In the genomic region with DNA sequence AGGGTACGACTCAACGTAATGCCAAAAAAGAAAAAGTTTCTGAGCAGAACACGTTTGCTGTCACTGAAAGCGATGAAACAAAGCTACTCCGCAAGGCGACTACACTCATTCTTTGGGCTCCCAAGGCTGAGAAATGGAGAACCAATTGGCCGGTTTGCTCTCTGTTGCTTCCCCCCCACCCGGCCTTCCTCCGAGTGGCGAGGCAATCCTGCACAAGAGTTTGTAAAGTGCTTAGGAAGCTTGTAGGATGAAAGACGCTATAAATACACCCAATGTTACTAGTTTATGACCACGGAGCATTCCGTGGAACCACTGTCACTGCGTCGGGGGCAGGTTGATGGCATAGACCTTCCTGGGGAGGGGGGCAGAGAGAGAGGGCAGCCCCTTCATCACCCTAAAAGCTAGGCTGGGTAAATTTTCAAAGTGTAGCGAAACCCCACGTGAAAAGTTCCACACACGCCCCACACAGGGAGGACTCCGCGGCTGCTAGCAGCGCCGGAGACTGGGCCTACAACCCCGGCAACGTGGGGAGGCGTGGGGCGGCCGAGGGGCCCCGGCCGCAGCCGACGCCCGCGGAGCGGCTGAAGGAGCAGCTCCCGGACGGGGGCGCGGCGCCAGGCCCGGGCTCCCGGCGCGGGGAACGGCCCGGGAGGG, we compare ENCODE assay signal across 8 cellular contexts. TPM values are rescaled to one million over a fixed set of nuclear protein-coding genes. Genes with fewer than 3 reads are reported as not detected.
DNase-seq lines count a peak whose midpoint lies in the region; ATAC-seq, FAIRE-seq and TF ChIP-seq lines count a peak whose summit lies in the region.

No MANE protein-coding gene starts in this region.

- no peaks in the 10 kb centered on the region for H3K27me3 ChIP-seq in PC-9 (ENCODE audit: insufficient read depth, low read depth)
- H3K27me3 ChIP-seq in astrocyte (ENCODE audit: insufficient read depth, low read length): no peaks in the 10 kb centered on the region
- H3K27me3 ChIP-seq in iPS DF 6.9 (ENCODE audit: control insufficient read depth, insufficient read depth, low read length): no peaks in the 10 kb centered on the region
- no peaks in the 10 kb centered on the region for H3K27me3 ChIP-seq in sigmoid colon

- TF ChIP-seq CTCF in PC-9 (conservative IDR thresholded peaks at IDR 0.05): no peak
- TF ChIP-seq CTCF in astrocyte (IDR thresholded peaks at IDR 0.05; ENCODE audit: insufficient read depth, low read depth, low read length): no peak
- TF ChIP-seq CTCF in sigmoid colon (IDR thresholded peaks at IDR 0.05): no peak

- H4K20me1 ChIP-seq in PC-9 (ENCODE audit: insufficient read depth) (peaks cover 52% of the 10 kb centered on the region), astrocyte (ENCODE audit: insufficient read depth, low read length) (peaks cover 52% of the 10 kb centered on the region)

- WGBS in iPS DF 6.9 (ENCODE audit: insufficient coverage, insufficient read length): no CpG with 5 or more reads among the region's 45 CpGs
- 0 to 1% methylated on average over 45 of the region's 45 CpGs for whole genome bisulfite sequencing in sigmoid colon, 2 donors

- H3K27ac ChIP-seq in PC-9: no peak overlapping the region
- peak overlapping the region; percentile 89 for H3K27ac ChIP-seq in astrocyte (ENCODE audit: low read depth, low read length)
- H3K27ac ChIP-seq in iPS DF 6.9 (ENCODE audit: low read length): no peak overlapping the region
- H3K27ac ChIP-seq in sigmoid colon: peak overlapping the region; percentile 92 to 95 (median 92)

- no peaks in the 10 kb centered on the region for H3K36me3 Mint-ChIP-seq in astrocyte (ENCODE audit: low read depth, unreplicated experiment)

- H3K27me3 Mint-ChIP-seq in astrocyte (ENCODE audit: low read depth, unreplicated experiment): no peaks in the 10 kb centered on the region

- peaks cover 11% of the 10 kb centered on the region for H3F3A ChIP-seq in PC-9 (ENCODE audit: insufficient read depth, low read depth)

- no peak for FAIRE-seq in astrocyte (lab: Jason Lieb, UNC)

- no peak for TF ChIP-seq EP300 in sigmoid colon (IDR thresholded peaks at IDR 0.05)

- peaks cover 25% of the 10 kb centered on the region for H3K36me3 ChIP-seq in PC-9 (ENCODE audit: low read depth)
- H3K36me3 ChIP-seq in astrocyte (ENCODE audit: insufficient read depth, low read length): no peaks in the 10 kb centered on the region
- no peaks in the 10 kb centered on the region for H3K36me3 ChIP-seq in iPS DF 6.9 (ENCODE audit: control insufficient read depth, insufficient read depth, low read length)
- no peaks in the 10 kb centered on the region for H3K36me3 ChIP-seq in sigmoid colon

- H3K9ac ChIP-seq in astrocyte (ENCODE audit: low read length): peak overlapping the region; percentile 95

- intact Hi-C loops in PC-9 (cut with micrococcal nuclease; ENCODE audit: unreplicated experiment) (loop anchor here (1.0 to 10.0 kb wide), 3 partner anchors 10 to 639 kb away; partner anchors contain the start of gene WDFY1), sigmoid colon (cut with DNase I) (loop anchor here (10.0 kb wide), 1 partner anchor 629 kb away; the partner anchor contains the start of gene MRPL44)

- H2AFZ ChIP-seq in PC-9 (0 out of 2 replicates have a peak overlapping the region, but pooled peaks have one; percentile 13), astrocyte (ENCODE audit: low read depth, low read length) (no peak overlapping the region)

- peaks cover 51% of the 10 kb centered on the region for H3K4me1 ChIP-seq in PC-9 (replicated peaks; ENCODE audit: insufficient read depth)
- peaks cover 9% of the 10 kb centered on the region for H3K4me1 ChIP-seq in astrocyte (ENCODE audit: insufficient read depth, low read length)
- H3K4me1 ChIP-seq in iPS DF 6.9 (ENCODE audit: control insufficient read depth, insufficient read depth, low read length): no peaks in the 10 kb centered on the region; the same call in 1 of the 2 replicates
- peaks cover 0 to 54% (median 42%) of the 10 kb centered on the region in 4 donors for H3K4me1 ChIP-seq in sigmoid colon

- ATAC-seq in HG02852 (IDR thresholded peaks at IDR 0.05; ENCODE audit: unreplicated experiment) (peak; percentile 10), HG02798 (IDR thresholded peaks at IDR 0.05; ENCODE audit: poor library complexity, unreplicated experiment) (no peak)

- H3K79me2 ChIP-seq in PC-9 (ENCODE audit: low read depth) (peaks cover 55% of the 10 kb centered on the region), astrocyte (ENCODE audit: insufficient read depth, low read length) (peaks cover 56% of the 10 kb centered on the region)

- no peak for TF ChIP-seq POLR2A in sigmoid colon (IDR thresholded peaks at IDR 0.05)

- H3K9me3 ChIP-seq in PC-9 (ENCODE audit: insufficient read depth, low read depth) (no peaks in the 10 kb centered on the region), astrocyte (ENCODE audit: insufficient read depth, low read depth, low read length) (no peaks in the 10 kb centered on the region), iPS DF 6.9 (ENCODE audit: control insufficient read depth, insufficient read depth, low read length) (no peaks in the 10 kb centered on the region), sigmoid colon (no peaks in the 10 kb centered on the region)

- DNase-seq in DMS53 (lab: John Stamatoyannopoulos, UW) (peak; percentile 55), DMS53 treated with DMSO at 0.1 percent for 48 hours (lab: John Stamatoyannopoulos, UW; ENCODE audit: unreplicated experiment) (no peak), PC-9 (peak in 1 of 2 experiments; percentile 44), astrocyte (ENCODE audit: low read depth) (peak; percentile 40), iPS DF 6.9 (ENCODE audit: low read depth, low spot score) (no peak), sigmoid colon (peak; percentile 68)

- H3K4me3 ChIP-seq in PC-9 (peak overlapping the region; percentile 67), astrocyte (ENCODE audit: insufficient read depth, low read depth, low read length) (peak overlapping the region; percentile 98), iPS DF 6.9 (ENCODE audit: low read length) (peak overlapping the region; percentile 91), sigmoid colon (peak overlapping the region; percentile 78 to 87 (median 80))

- H3K4me3 Mint-ChIP-seq in astrocyte (ENCODE audit: unreplicated experiment): peak overlapping the region; percentile 100

- H3K9me2 ChIP-seq in PC-9 (ENCODE audit: insufficient read depth): no peaks in the 10 kb centered on the region

- CTCF ChIA-PET in PC-9 (lab: Charles Lee): no interaction called here

- no TSS peak for BruUV-seq in PC-9 (replicated peaks; lab: Mats Ljungman, UMichigan)

- POLR2A ChIA-PET in PC-9 (lab: Charles Lee; ENCODE audit: unreplicated experiment): interaction anchor here (0.6 to 0.7 kb wide), 2 partner anchors 14 to 442 kb away, joined by 5 read pairs; no protein-coding TSS in a partner anchor

- peaks cover 18% of the 10 kb centered on the region for H3K4me1 Mint-ChIP-seq in astrocyte (ENCODE audit: low read depth, unreplicated experiment)

- H3K4me2 ChIP-seq in PC-9: peak overlapping the region; percentile 87
- H3K4me2 ChIP-seq in astrocyte (ENCODE audit: low read length): peak overlapping the region; percentile 96

- H3K9me3 Mint-ChIP-seq in astrocyte (ENCODE audit: unreplicated experiment): no peaks in the 10 kb centered on the region

- peak overlapping the region; percentile 87 for H3K27ac Mint-ChIP-seq in astrocyte (ENCODE audit: unreplicated experiment)

RNA-seq across cellular contexts. Expression of gene CUL3, which starts 0.9 kb away (rescaled TPM):
- 155 and 200 TPM in 2 replicates for total RNA-seq in PC-9 (2021)
- 78.2 and 95.5 TPM in 2 replicates for total RNA-seq in astrocyte
- 10 to 100 TPM; 59.3 to 65.8 (median 63.6) TPM for total RNA-seq in sigmoid colon
- polyA plus RNA-seq in sigmoid colon: 10 to 100 TPM; 63.0 to 85.3 (median 71.5) TPM

Comparison
In these comparisons a context has a peak if more than half of its experiments do, and no peak if none do; other contexts are left out.
1. DNase-seq: peak in DMS53 (single experiment), astrocyte (single experiment) and sigmoid colon (single experiment); none in DMS53 treated with DMSO at 0.1 percent for 48 hours (single experiment) and iPS DF 6.9 (single experiment).
2. H3K27ac ChIP-seq: peak in astrocyte (single experiment) and sigmoid colon (4 of 4); none in PC-9 (single experiment) and iPS DF 6.9 (single experiment).
3. Peak in every context shown above with its lines, with median percentiles within 50 percentile points of each other: H3K4me3 ChIP-seq.